10 cellular contexts compared by ENCODE assay signal in the genomic region with DNA sequence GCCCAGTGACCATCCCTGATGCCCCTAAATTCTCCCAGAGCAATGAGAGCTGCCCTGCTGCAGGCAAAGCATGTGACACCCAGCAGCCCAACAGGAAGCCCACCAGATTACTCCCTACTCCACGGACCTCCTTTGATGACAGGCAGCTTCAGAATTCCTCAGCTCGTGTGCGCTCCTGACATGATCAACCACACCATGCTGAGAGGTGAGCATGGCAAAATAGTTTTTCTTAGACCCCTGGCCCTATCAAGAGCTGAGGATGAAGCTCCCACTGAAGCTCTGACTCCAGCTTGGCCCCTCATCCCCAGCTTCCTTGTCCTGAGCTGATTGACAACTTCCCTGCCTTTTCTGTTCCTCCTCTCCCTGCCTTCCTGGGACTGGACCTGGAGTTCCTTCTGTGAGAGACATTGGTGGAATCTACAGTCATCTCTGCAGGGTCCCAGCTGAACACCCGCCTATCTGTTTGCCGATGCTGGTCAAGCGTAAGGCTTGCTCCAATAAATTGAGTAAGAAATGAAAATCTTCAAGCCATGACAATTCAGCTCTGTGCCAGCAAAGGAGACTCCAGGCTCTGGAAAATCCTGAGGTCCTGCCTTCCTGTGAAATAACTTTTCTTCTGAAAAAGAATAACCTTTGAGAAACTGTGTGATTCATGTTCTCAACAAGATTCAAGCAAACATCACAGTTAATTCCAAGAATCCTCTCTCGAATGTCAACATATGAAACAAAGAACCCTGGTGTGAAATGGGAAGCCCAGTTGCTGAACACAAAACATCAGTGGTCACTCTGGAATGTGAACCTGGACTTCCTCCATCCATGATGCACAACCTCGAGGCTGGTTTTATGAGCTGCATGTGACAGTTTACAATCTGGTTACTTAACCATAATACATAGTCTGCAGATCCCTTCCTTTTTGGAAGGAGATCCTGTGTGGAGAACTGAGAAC.
A peak's percentile ranks its signal among the peaks of the same experiment; 100 is the strongest.
DNase-seq lines count a peak whose midpoint lies in the region; ATAC-seq, FAIRE-seq and TF ChIP-seq lines count a peak whose summit lies in the region.
"Had no signal": no experiment of that assay in that cellular context is flagged by ENCODE, and none has a peak within 500 bp of the region (broad histone marks: within the 10 kb centered on the region; RNA-seq: fewer than 3 reads in every experiment).

No MANE protein-coding gene starts in this region.

- intact Hi-C loops in HCT116 (cut with micrococcal nuclease): no loop called here

- H3K79me2 ChIP-seq in HCT116 (ENCODE audit: insufficient read depth, low read length) (no peaks in the 10 kb centered on the region), smooth muscle cell (ENCODE audit: low read depth) (no peaks in the 10 kb centered on the region)

- CTCF ChIA-PET in HCT116 (lab: Charles Lee): interaction anchor here (1.3 kb wide), 1 partner anchor 116 kb away, joined by 3 read pairs; no protein-coding TSS in a partner anchor

- H3K36me3 ChIP-seq in HCT116 (ENCODE audit: control insufficient read depth in 1 of 2, insufficient read depth in 2 of 2, low read length in 2 of 2) (no peaks in the 10 kb centered on the region), smooth muscle cell (ENCODE audit: low read depth) (no peaks in the 10 kb centered on the region)

- H3F3A ChIP-seq in smooth muscle cell (ENCODE audit: low read depth): no peaks in the 10 kb centered on the region

- peak overlapping the region; percentile 20 for H3K4me2 ChIP-seq in HCT116 (ENCODE audit: low read length)
- H3K4me2 ChIP-seq in smooth muscle cell: peak overlapping the region; percentile 41

- no peak for TF ChIP-seq POLR2A in HCT116 (IDR thresholded peaks at IDR 0.05; ENCODE audit: borderline replicate concordance, extremely low read depth, insufficient read depth, insufficient read length)

- H3K9ac ChIP-seq in HCT116 (ENCODE audit: low read length) (peak overlapping the region; percentile 19; the same call in 1 of the 2 replicates), smooth muscle cell (ENCODE audit: low read depth) (peak overlapping the region; percentile 48)

- WGBS in smooth muscle cell (ENCODE audit: low lambda C conversion rate): 65% methylated on average over 8 of the region's 8 CpGs

- H4K20me1 ChIP-seq in HCT116 (ENCODE audit: insufficient read depth) (no peaks in the 10 kb centered on the region), smooth muscle cell (ENCODE audit: low read depth) (no peaks in the 10 kb centered on the region)

- TF ChIP-seq RAD21 in HCT116 (IDR thresholded peaks at IDR 0.05; ENCODE audit: low read depth): no peak

- DNase-seq in HCT116 (ENCODE audit: low read depth, low spot score): no peak
- DNase-seq in foreskin keratinocyte: peak; percentile 74 to 79
- no peak for DNase-seq in smooth muscle cell (lab: John Stamatoyannopoulos, UW; ENCODE audit: unreplicated experiment)
- no peak for DNase-seq in KG1 (lab: John Stamatoyannopoulos, UW)
- DNase-seq in frontal cortex (ENCODE audit: low spot score in 2 of 2): no peak
- DNase-seq in NCI-H1048 (lab: John Stamatoyannopoulos, UW): no peak
- no peak for DNase-seq in GF-D8 (lab: John Stamatoyannopoulos, UW)
- DNase-seq: NCI-H2171, T-helper 9 cell had no signal

- POLR2A ChIA-PET in HCT116 (lab: Charles Lee): no interaction called here

- RAD21 ChIA-PET in HCT116 (lab: Charles Lee; ENCODE audit: low non-redundant PET in 1 of 2, low total read pairs in 2 of 2, uncharacterized antibody in 2 of 2, unreplicated experiment in 2 of 2): no interaction called here

- H3K9me3 ChIP-seq in HCT116 (ENCODE audit: control insufficient read depth in 1 of 2, insufficient read depth in 1 of 2, low read depth in 1 of 2, low read length in 2 of 2) (peaks cover 0 to under 1% of the 10 kb centered on the region in 2 experiments; a peak in 1 of 4 replicates), smooth muscle cell (replicated peaks; ENCODE audit: low read depth) (no peaks in the 10 kb centered on the region)

- H3K4me3 ChIP-seq in HCT116 (replicated peaks in 1 of 2; ENCODE audit: low read depth in 1 of 2, low read length in 2 of 2) (no peak overlapping the region), smooth muscle cell (no peak overlapping the region)

- H3K9me2 ChIP-seq in HCT116 (ENCODE audit: insufficient read depth): no peaks in the 10 kb centered on the region

- TF ChIP-seq CTCF in HCT116 (IDR thresholded peaks at IDR 0.05 in 2 of 3, conservative IDR thresholded peaks at IDR 0.05 in 1 of 3; ENCODE audit: borderline replicate concordance in 1 of 3, insufficient read depth in 1 of 3, low read depth in 2 of 3, low read length in 2 of 3): no peak
- no peak for TF ChIP-seq CTCF in VCaP (conservative IDR thresholded peaks at IDR 0.05)
- TF ChIP-seq CTCF in foreskin keratinocyte (conservative IDR thresholded peaks at IDR 0.05): no peak
- TF ChIP-seq CTCF in smooth muscle cell (IDR thresholded peaks at IDR 0.05; ENCODE audit: borderline replicate concordance, insufficient read depth, poor library complexity, severe bottlenecking): no peak

- peak overlapping the region; percentile 49 for H2AFZ ChIP-seq in HCT116 (ENCODE audit: low read depth, low read length, poor library complexity, severe bottlenecking)
- no peak overlapping the region for H2AFZ ChIP-seq in smooth muscle cell (ENCODE audit: low read depth)

- ATAC-seq in HCT116 (no peak), foreskin keratinocyte (no peak)

- H3K4me1 ChIP-seq in HCT116 (ENCODE audit: control insufficient read depth in 1 of 2, insufficient read depth in 2 of 2, low read length in 2 of 2) (peaks cover 9 to 75% of the 10 kb centered on the region in 2 experiments; a peak in 3 of 4 replicates), foreskin keratinocyte (peaks cover 46% of the 10 kb centered on the region), smooth muscle cell (ENCODE audit: low read depth) (peaks cover 3% of the 10 kb centered on the region)

- BruUV-seq in HCT116 (replicated peaks; lab: Mats Ljungman, UMichigan): no TSS peak

- FAIRE-seq in frontal cortex (lab: Jason Lieb, UNC): no peak

- H3K27me3 ChIP-seq in HCT116 (ENCODE audit: insufficient read depth, low read length) (no peaks in the 10 kb centered on the region), foreskin keratinocyte (no peaks in the 10 kb centered on the region), smooth muscle cell (ENCODE audit: low read depth) (no peaks in the 10 kb centered on the region)

- H3K27ac ChIP-seq in HCT116 (ENCODE audit: low read depth, low read length) (no peak overlapping the region), VCaP (peak overlapping the region; percentile 29; the same call in 1 of the 2 replicates), foreskin keratinocyte (peak overlapping the region; percentile 94), smooth muscle cell (ENCODE audit: low read depth) (peak overlapping the region; percentile 51)

TF ChIP-seq in HCT116, 20 proteins besides CTCF, POLR2A, EP300 and RAD21:
- TF ChIP-seq ELF1 (IDR thresholded peaks at IDR 0.05; ENCODE audit: borderline replicate concordance, low read depth) (no peak), EZH2 (IDR thresholded peaks at IDR 0.05) (no peak), ZBTB33 (IDR thresholded peaks at IDR 0.05; ENCODE audit: extremely low read depth, insufficient replicate concordance, low read length) (no peak), CBX3 (IDR thresholded peaks at IDR 0.05; ENCODE audit: low read depth) (peak; percentile 17; the same call in 1 of the 2 replicates), EGR1 (IDR thresholded peaks at IDR 0.05; ENCODE audit: low read depth) (no peak)
- TF ChIP-seq, protein P1, sequence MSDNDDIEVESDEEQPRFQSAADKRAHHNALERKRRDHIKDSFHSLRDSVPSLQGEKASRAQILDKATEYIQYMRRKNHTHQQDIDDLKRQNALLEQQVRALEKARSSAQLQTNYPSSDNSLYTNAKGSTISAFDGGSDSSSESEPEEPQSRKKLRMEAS (IDR thresholded peaks at IDR 0.05): peak; percentile 41; the same call in 1 of the 2 replicates

Comparison
In these comparisons a context has a peak if more than half of its experiments do, and no peak if none do; other contexts are left out.
1. DNase-seq: peak in foreskin keratinocyte (2 of 2); none in HCT116 (single experiment), smooth muscle cell (single experiment), KG1 (single experiment), frontal cortex (0 of 2), NCI-H1048 (single experiment) and GF-D8 (single experiment).